12 cellular contexts compared by ENCODE assay signal in genomic region chr14:64942531-64943111, GRCh38. TPM values are rescaled to one million over a fixed set of nuclear protein-coding genes. Genes with fewer than 3 reads are reported as not detected.
A peak's percentile ranks its signal among the peaks of the same experiment; 100 is the strongest.
DNase-seq lines count a peak whose midpoint lies in the region; ATAC-seq and TF ChIP-seq lines count a peak whose summit lies in the region.
"Had no signal": no experiment of that assay in that cellular context is flagged by ENCODE, and none has a peak within 500 bp of the region (broad histone marks: within the 10 kb centered on the region; RNA-seq: fewer than 3 reads in every experiment).

Gene GPX2 (minus strand): TSS chr14:64942745. CDS start chr14:64942726, 19 bp downstream.

- peak within 1 kb of the TSS; percentile 20 for H3K27ac Mint-ChIP-seq in activated T-cell treated with anti-CD3 and anti-CD28 coated beads, Interleukin-2, amount 50 U/mL, for 72 hours

- WGBS in esophagus muscularis mucosa: 86% methylated on average over 13 of the region's 13 CpGs
- WGBS in transverse colon (ENCODE audit: low coverage in 1 of 2), 2 donors: 47 to 68% methylated on average over 5 to 13 of the region's 13 CpGs

- TF ChIP-seq CTCF in esophagus muscularis mucosa (IDR thresholded peaks at IDR 0.05) (no peak), transverse colon (IDR thresholded peaks at IDR 0.05) (no peak)

- in situ Hi-C loops in transverse colon (cut with MboI; ENCODE audit: low pct_ligation_motif_present in 1 of 4, low pct_unique_long_range_greater_than_20kb in 1 of 4, low sequenced_read_pairs in 3 of 4): no loop called here

- ATAC-seq in activated T-cell treated with anti-CD3 and anti-CD28 coated beads, Interleukin-2, amount 50 U/mL, for 72 hours (replicated peaks in 1 of 2): no peak
- ATAC-seq in activated T-cell treated with anti-CD3 and anti-CD28 coated beads, Interleukin-2, amount 50 U/mL, for 4 hours: no peak
- ATAC-seq in SK-N-SH treated with all-trans-retinoic acid at 6 μM for 48 hours: no peak
- no peak for ATAC-seq in GM18502 (IDR thresholded peaks at IDR 0.05; ENCODE audit: poor library complexity, unreplicated experiment)

- H3K9me3 ChIP-seq in esophagus muscularis mucosa: no peaks in the 10 kb centered on the region
- no peaks in the 10 kb centered on the region for H3K9me3 ChIP-seq in transverse colon
- H3K9me3 ChIP-seq: BE2C, left ventricle myocardium inferior had no signal

- H3K36me3 Mint-ChIP-seq in activated T-cell treated with anti-CD3 and anti-CD28 coated beads, Interleukin-2, amount 50 U/mL, for 72 hours (ENCODE audit: insufficient read depth in 2 of 2): peaks cover 0 to 10% of the 10 kb centered on the region in 2 donors
- H3K36me3 Mint-ChIP-seq in activated T-cell treated with anti-CD3 and anti-CD28 coated beads, Interleukin-2, amount 50 U/mL, for 4 hours (ENCODE audit: insufficient read depth): peaks cover 37% of the 10 kb centered on the region

- intact Hi-C loops in esophagus muscularis mucosa (cut with DNase I) (no loop called here), transverse colon (cut with DNase I; ENCODE audit: low total_unique reads) (no loop called here)

- H3K4me1 Mint-ChIP-seq in activated T-cell treated with anti-CD3 and anti-CD28 coated beads, Interleukin-2, amount 50 U/mL, for 72 hours (ENCODE audit: low read depth): peaks cover 48% of the 10 kb centered on the region
- peaks cover 51% of the 10 kb centered on the region for H3K4me1 Mint-ChIP-seq in activated T-cell treated with anti-CD3 and anti-CD28 coated beads, Interleukin-2, amount 50 U/mL, for 4 hours (ENCODE audit: low read depth)

- H3K9me3 Mint-ChIP-seq in activated T-cell treated with anti-CD3 and anti-CD28 coated beads, Interleukin-2, amount 50 U/mL, for 72 hours: no peaks in the 10 kb centered on the region
- no peaks in the 10 kb centered on the region for H3K9me3 Mint-ChIP-seq in activated T-cell treated with anti-CD3 and anti-CD28 coated beads, Interleukin-2, amount 50 U/mL, for 4 hours

- TF ChIP-seq EP300 in esophagus muscularis mucosa (IDR thresholded peaks at IDR 0.05): no peak
- TF ChIP-seq EP300 in transverse colon (IDR thresholded peaks at IDR 0.05; ENCODE audit: low read depth): no peak

- H3K4me1 ChIP-seq in esophagus muscularis mucosa (peaks cover 1 to 7% (median 4%) of the 10 kb centered on the region in 4 donors), transverse colon (peaks cover 0 to 50% (median 25%) of the 10 kb centered on the region in 4 donors)
- H3K4me1 ChIP-seq: BE2C had no signal

- H3K27ac ChIP-seq in esophagus muscularis mucosa (replicated peaks in 1 of 4) (no peak within 1 kb of the TSS), transverse colon (peak within 1 kb of the TSS; percentile 83 to 89 (median 86))
- H3K27ac ChIP-seq: left ventricle myocardium inferior had no signal

- H3K4me3 ChIP-seq in esophagus muscularis mucosa (no peak within 1 kb of the TSS), transverse colon (peak within 1 kb of the TSS; percentile 19 to 45 (median 37))
- H3K4me3 ChIP-seq: left ventricle myocardium inferior had no signal

- H3K27me3 Mint-ChIP-seq in activated T-cell treated with anti-CD3 and anti-CD28 coated beads, Interleukin-2, amount 50 U/mL, for 72 hours (ENCODE audit: low read depth): no peaks in the 10 kb centered on the region
- H3K27me3 Mint-ChIP-seq in activated T-cell treated with anti-CD3 and anti-CD28 coated beads, Interleukin-2, amount 50 U/mL, for 4 hours (ENCODE audit: low read depth): no peaks in the 10 kb centered on the region

- H3K4me3 Mint-ChIP-seq in activated T-cell treated with anti-CD3 and anti-CD28 coated beads, Interleukin-2, amount 50 U/mL, for 72 hours: no peak within 1 kb of the TSS
- no peak within 1 kb of the TSS for H3K4me3 Mint-ChIP-seq in activated T-cell treated with anti-CD3 and anti-CD28 coated beads, Interleukin-2, amount 50 U/mL, for 4 hours

- H3K36me3 ChIP-seq in esophagus muscularis mucosa (peaks cover 0 to 75% (median 38%) of the 10 kb centered on the region in 4 donors), transverse colon (no peaks in the 10 kb centered on the region)
- H3K36me3 ChIP-seq: left ventricle myocardium inferior had no signal

- TF ChIP-seq POLR2A in esophagus muscularis mucosa (IDR thresholded peaks at IDR 0.05; ENCODE audit: low read depth) (no peak), transverse colon (IDR thresholded peaks at IDR 0.05) (peak; percentile 77)

- DNase-seq in activated T-cell treated with anti-CD3 and anti-CD28 coated beads, Interleukin-2, amount 50 U/mL, for 72 hours: no peak
- no peak for DNase-seq in activated T-cell treated with anti-CD3 and anti-CD28 coated beads, Interleukin-2, amount 50 U/mL, for 4 hours
- DNase-seq in NCI-H526 (lab: John Stamatoyannopoulos, UW) (peak; percentile 80 to 81), esophagus muscularis mucosa (ENCODE audit: extremely low spot score) (peak; percentile 80), transverse colon (peak; percentile 90), kidney tubule cell (ENCODE audit: low spot score) (no peak)
- DNase-seq: BE2C; effector CD8-positive, alpha-beta T cell; left ventricle myocardium inferior; NCI-H446 had no signal

- no peaks in the 10 kb centered on the region for H3K27me3 ChIP-seq in esophagus muscularis mucosa
- H3K27me3 ChIP-seq in transverse colon: no peaks in the 10 kb centered on the region
- H3K27me3 ChIP-seq: BE2C had no signal

TF ChIP-seq in SK-N-SH treated with all-trans-retinoic acid at 6 μM for 48 hours, 23 proteins besides CTCF, POLR2A, EP300 and RAD21:
- TF ChIP-seq TCF4 (CRISPR knock-in tag; IDR thresholded peaks at IDR 0.05; ENCODE audit: borderline replicate concordance): no peak
- no peak for TF ChIP-seq SNAI2 (CRISPR knock-in tag; IDR thresholded peaks at IDR 0.05)
TF ChIP-seq in SK-N-SH treated with all-trans-retinoic acid at 6 μM for 48 hours: peak in this region for 0.

RNA-seq across cellular contexts. Expression of gene GPX2, which starts in this region (rescaled TPM):
- total RNA-seq in activated T-cell treated with anti-CD3 and anti-CD28 coated beads, Interleukin-2, amount 50 U/mL, for 72 hours: not detected
- under 1 TPM in 1 of 3 donors, not detected in 2; 0.22 TPM for total RNA-seq in activated T-cell treated with anti-CD3 and anti-CD28 coated beads, Interleukin-2, amount 50 U/mL, for 4 hours
- total RNA-seq in esophagus muscularis mucosa (not detected), transverse colon (100 to 1,000 TPM in 3 of 4 donors, 1 to 10 TPM in 1; 7.9 to 292 (median 204) TPM)
- total RNA-seq: left ventricle myocardium inferior had no signal

Comparison
In these comparisons a context has a peak if more than half of its experiments do, and no peak if none do; other contexts are left out.
1. RNA of gene GPX2 (total RNA-seq): 7.9 to 292 TPM in transverse colon; not detected in activated T-cell treated with anti-CD3 and anti-CD28 coated beads, Interleukin-2, amount 50 U/mL, for 72 hours, 0.22 TPM in activated T-cell treated with anti-CD3 and anti-CD28 coated beads, Interleukin-2, amount 50 U/mL, for 4 hours and not detected in esophagus muscularis mucosa; every median in the first group is over 4 times any median in the second.
2. Peak in DNase-seq in esophagus muscularis mucosa; RNA of the gene not detected or under 1 TPM.
3. DNase-seq: peak in NCI-H526 (2 of 2) and transverse colon (single experiment); none in activated T-cell treated with anti-CD3 and anti-CD28 coated beads, Interleukin-2, amount 50 U/mL, for 72 hours (0 of 2), activated T-cell treated with anti-CD3 and anti-CD28 coated beads, Interleukin-2, amount 50 U/mL, for 4 hours (single experiment) and kidney tubule cell (single experiment).
4. H3K27ac ChIP-seq: peak in transverse colon (4 of 4); none in esophagus muscularis mucosa (0 of 4).
5. H3K4me3 ChIP-seq: peak in transverse colon (4 of 4); none in esophagus muscularis mucosa (0 of 4).